Comparison of ENCODE assay signal across 8 cellular contexts in the genomic region with DNA sequence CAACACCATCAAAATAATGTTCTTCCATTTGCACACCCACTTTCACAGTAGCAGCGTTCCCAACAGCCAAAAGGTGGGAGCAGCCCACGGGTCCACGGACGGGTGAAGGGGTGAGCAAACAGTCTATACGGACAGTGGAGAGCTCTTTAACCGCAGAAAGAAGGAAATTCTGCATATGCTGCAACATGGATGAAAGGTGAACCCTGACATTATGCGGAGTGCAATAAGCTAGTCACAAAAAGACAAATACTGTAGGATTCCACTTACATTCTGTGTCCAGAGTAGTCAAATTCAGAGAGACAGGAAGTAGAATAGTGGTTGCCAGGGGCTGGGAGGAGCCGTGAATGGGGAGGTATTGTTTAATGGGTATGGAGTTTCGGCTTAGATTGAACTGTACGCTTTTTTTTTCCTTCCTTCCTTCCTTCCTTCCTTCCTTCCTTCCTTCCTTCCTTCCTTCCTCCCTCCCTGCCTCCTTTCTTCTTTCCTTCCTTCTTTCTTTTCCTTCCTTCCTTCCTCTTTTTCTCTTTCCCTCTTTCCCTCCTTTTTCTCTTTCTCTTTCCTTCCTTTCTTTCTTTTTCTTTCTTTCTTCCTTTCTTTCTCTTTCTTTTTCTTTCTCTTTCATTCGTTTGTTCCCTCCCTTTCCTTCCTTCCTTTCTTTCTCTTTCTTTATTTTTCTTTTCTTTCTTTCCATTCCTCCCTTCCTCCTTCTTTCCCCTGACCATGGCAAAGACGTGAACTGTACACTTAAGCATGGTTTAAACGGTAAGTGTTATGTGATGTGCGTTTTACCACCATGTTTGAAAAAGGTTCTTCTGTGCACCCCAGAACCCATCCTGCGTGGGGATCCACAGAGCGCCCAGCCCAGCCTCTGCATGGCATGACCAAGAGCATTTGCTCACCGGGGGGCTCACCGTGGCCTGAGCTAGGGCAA. TPM values are rescaled to one million over a fixed set of nuclear protein-coding genes. Genes with fewer than 3 reads are reported as not detected.
DNase-seq lines count a peak whose midpoint lies in the region; ATAC-seq and TF ChIP-seq lines count a peak whose summit lies in the region.

No MANE protein-coding gene starts in this region.

- H3K9me3 ChIP-seq in lower lobe of right lung (no peaks in the 10 kb centered on the region), thymus (ENCODE audit: control insufficient read depth) (no peaks in the 10 kb centered on the region)

- WGBS in thymus = 39% methylated on average over 18 of the region's 18 CpGs

- no peaks in the 10 kb centered on the region for H3K36me3 ChIP-seq in lower lobe of right lung
- no peaks in the 10 kb centered on the region for H3K36me3 ChIP-seq in thymus (ENCODE audit: control insufficient read depth, insufficient read depth)

- ATAC-seq in lower lobe of right lung = peak; percentile 57 to 68
- ATAC-seq in HG03439 (IDR thresholded peaks at IDR 0.05; ENCODE audit: unreplicated experiment) = no peak

- DNase-seq in AG09309 (ENCODE audit: low read depth) (no peak), GM12865 (ENCODE audit: low read depth) (peak; percentile 75), HS-27A (ENCODE audit: low read depth) (peak; percentile 29), RPMI8226 (peak; percentile 54), dermis blood vessel endothelial cell (peak; percentile 66), lower lobe of right lung (no peak)

- H3K4me3 ChIP-seq in AG09309 (ENCODE audit: control insufficient read depth, low read depth, low read length) = peak overlapping the region; percentile 93
- H3K4me3 ChIP-seq in GM12865 (ENCODE audit: low read depth, low read length) = peak overlapping the region; percentile 77
- H3K4me3 ChIP-seq in lower lobe of right lung = peak overlapping the region; percentile 75
- peak overlapping the region; percentile 61 for H3K4me3 ChIP-seq in thymus (ENCODE audit: low read length)

- H3K27me3 ChIP-seq in lower lobe of right lung (ENCODE audit: low read depth) = no peaks in the 10 kb centered on the region
- no peaks in the 10 kb centered on the region for H3K27me3 ChIP-seq in thymus (ENCODE audit: control insufficient read depth, insufficient read depth)

- peaks cover 27% of the 10 kb centered on the region for H3K4me1 ChIP-seq in lower lobe of right lung
- H3K4me1 ChIP-seq in thymus (ENCODE audit: control insufficient read depth, insufficient read depth, low read length) = peaks cover 9% of the 10 kb centered on the region

- TF ChIP-seq CTCF in AG09309 (IDR thresholded peaks at IDR 0.05; ENCODE audit: control insufficient read depth, insufficient read depth, low read depth, low read length, missing control alignments) (no peak), GM12865 (IDR thresholded peaks at IDR 0.05; ENCODE audit: insufficient read depth, low read depth, low read length, missing control alignments) (no peak), lower lobe of right lung (IDR thresholded peaks at IDR 0.05) (no peak)

- intact Hi-C loops in lower lobe of right lung (cut with DNase I) = no loop called here

- H3K27ac ChIP-seq in lower lobe of right lung (peak overlapping the region; percentile 87), thymus (ENCODE audit: low read depth) (peak overlapping the region; percentile 64)

RNA-seq across cellular contexts. Expression of gene ANKRD9, which starts 15.9 kb away (rescaled TPM):
- 20.3 and 24.2 TPM in 2 replicates for total RNA-seq in dermis blood vessel endothelial cell
- 19.5 TPM for total RNA-seq in lower lobe of right lung
- 3.5 TPM for polyA plus RNA-seq in thymus

Comparison
In these comparisons a context has a peak if more than half of its experiments do, and no peak if none do; other contexts are left out.
1. DNase-seq: peak in GM12865 (single experiment), HS-27A (single experiment), RPMI8226 (single experiment) and dermis blood vessel endothelial cell (single experiment); none in AG09309 (single experiment) and lower lobe of right lung (single experiment).
2. Peak in every context shown above with its lines, with median percentiles within 50 percentile points of each other: H3K4me3 ChIP-seq.